Comparison of ENCODE assay signal across 28 cellular contexts in genomic region chr17:43013296-43013695, GRCh38. TPM values are rescaled to one million over a fixed set of nuclear protein-coding genes. Genes with fewer than 3 reads are reported as not detected.
DNase-seq lines count a peak whose midpoint lies in the region; ATAC-seq and TF ChIP-seq lines count a peak whose summit lies in the region.
"Had no signal": no experiment of that assay in that cellular context is flagged by ENCODE, and none has a peak within 500 bp of the region (broad histone marks: within the 10 kb centered on the region; RNA-seq: fewer than 3 reads in every experiment).

No MANE protein-coding gene starts in this region.

- H3K36me3 ChIP-seq in cardiac muscle cell (no peaks in the 10 kb centered on the region), stomach (peaks cover 28 to 66% (median 60%) of the 10 kb centered on the region in 4 donors), spleen (peaks cover 0 to 85% (median 31%) of the 10 kb centered on the region in 6 donors)
- H3K36me3 ChIP-seq: transverse colon had no signal

- ATAC-seq in right cardiac atrium = no peak
- no peak for ATAC-seq in HG02610 (IDR thresholded peaks at IDR 0.05; ENCODE audit: unreplicated experiment)
- ATAC-seq: activated CD4-positive, CD25-positive, alpha-beta regulatory T cell treated with anti-CD3 and anti-CD28 coated beads, Interleukin-2, amount 50 U/mL, for 24 hours; naive thymus-derived CD4-positive, alpha-beta T cell; stimulated activated naive CD8-positive, alpha-beta T cell treated with anti-CD3 and anti-CD28 coated beads, Interleukin-15, Interleukin-2, amounts not matched to agents 100 U/mL and 50 U/mL, for 24 hours had no signal

- H3K36me3 Mint-ChIP-seq in endothelial cell (ENCODE audit: low read depth, unreplicated experiment) = peaks cover 21% of the 10 kb centered on the region
- H3K36me3 Mint-ChIP-seq in neural crest cell (ENCODE audit: low read depth) = peaks cover 2% of the 10 kb centered on the region
- H3K36me3 Mint-ChIP-seq in type B pancreatic cell = peaks cover 11% of the 10 kb centered on the region

- H3K27me3 ChIP-seq in cardiac muscle cell = no peaks in the 10 kb centered on the region
- no peaks in the 10 kb centered on the region for H3K27me3 ChIP-seq in right cardiac atrium (ENCODE audit: control insufficient read depth, insufficient read depth)
- H3K27me3 ChIP-seq in stomach = no peaks in the 10 kb centered on the region
- no peaks in the 10 kb centered on the region for H3K27me3 ChIP-seq in spleen (replicated peaks in 1 of 7)
- H3K27me3 ChIP-seq: ascending aorta, dorsolateral prefrontal cortex, transverse colon had no signal

- H3K4me3 Mint-ChIP-seq in endothelial cell (ENCODE audit: unreplicated experiment) = no peak overlapping the region
- peak overlapping the region; percentile 27 for H3K4me3 Mint-ChIP-seq in neural crest cell
- no peak overlapping the region for H3K4me3 Mint-ChIP-seq in type B pancreatic cell
- H3K4me3 Mint-ChIP-seq: activated naive CD4-positive, alpha-beta T cell treated with anti-CD3 and anti-CD28 coated beads for 36 hours; activated T-cell treated with anti-CD3 and anti-CD28 coated beads, Interleukin-2, amount 50 U/mL, for 24 hours; central memory CD8-positive, alpha-beta T cell; naive thymus-derived CD4-positive, alpha-beta T cell had no signal

- H3K9me3 Mint-ChIP-seq in endothelial cell (ENCODE audit: unreplicated experiment) (no peaks in the 10 kb centered on the region), neural crest cell (no peaks in the 10 kb centered on the region), type B pancreatic cell (no peaks in the 10 kb centered on the region)
- H3K9me3 Mint-ChIP-seq: activated naive CD4-positive, alpha-beta T cell treated with anti-CD3 and anti-CD28 coated beads for 36 hours; activated T-cell treated with anti-CD3 and anti-CD28 coated beads, Interleukin-2, amount 50 U/mL, for 24 hours; central memory CD8-positive, alpha-beta T cell; naive thymus-derived CD4-positive, alpha-beta T cell had no signal

- no peak for TF ChIP-seq POLR2A in stomach (IDR thresholded peaks at IDR 0.05)
- TF ChIP-seq POLR2A in spleen (IDR thresholded peaks at IDR 0.05) = no peak

- intact Hi-C loops in right cardiac atrium (cut with DNase I) (no loop called here), stomach (cut with DNase I; ENCODE audit: low total_unique reads) (no loop called here), spleen (cut with DNase I; ENCODE audit: low total_unique reads) (no loop called here)

- TF ChIP-seq CTCF in cardiac muscle cell (IDR thresholded peaks at IDR 0.05; ENCODE audit: low read depth, low read length) (no peak), endothelial cell (IDR thresholded peaks at IDR 0.05; ENCODE audit: unreplicated experiment) (no peak), neural crest cell (conservative IDR thresholded peaks at IDR 0.05) (no peak), type B pancreatic cell (conservative IDR thresholded peaks at IDR 0.05) (no peak), stomach (IDR thresholded peaks at IDR 0.05) (no peak), spleen (IDR thresholded peaks at IDR 0.05 in 8 of 11, conservative IDR thresholded peaks at IDR 0.05 in 3 of 11) (no peak)

- H3K27ac Mint-ChIP-seq in endothelial cell (ENCODE audit: unreplicated experiment) (peak overlapping the region; percentile 51), neural crest cell (ENCODE audit: unreplicated experiment) (no peak overlapping the region), type B pancreatic cell (peak overlapping the region; percentile 23)
- H3K27ac Mint-ChIP-seq: activated naive CD4-positive, alpha-beta T cell treated with anti-CD3 and anti-CD28 coated beads for 36 hours; activated T-cell treated with anti-CD3 and anti-CD28 coated beads, Interleukin-2, amount 50 U/mL, for 24 hours had no signal

- H3K27me3 Mint-ChIP-seq in endothelial cell (ENCODE audit: unreplicated experiment) = peaks cover 16% of the 10 kb centered on the region
- H3K27me3 Mint-ChIP-seq in neural crest cell (ENCODE audit: low read depth) = no peaks in the 10 kb centered on the region
- H3K27me3 Mint-ChIP-seq in type B pancreatic cell = no peaks in the 10 kb centered on the region
- H3K27me3 Mint-ChIP-seq: activated T-cell treated with anti-CD3 and anti-CD28 coated beads, Interleukin-2, amount 50 U/mL, for 24 hours; central memory CD8-positive, alpha-beta T cell; naive thymus-derived CD4-positive, alpha-beta T cell had no signal

- peaks cover 29% of the 10 kb centered on the region for H3K4me1 Mint-ChIP-seq in endothelial cell (ENCODE audit: unreplicated experiment)
- peaks cover 29% of the 10 kb centered on the region for H3K4me1 Mint-ChIP-seq in neural crest cell
- peaks cover 20% of the 10 kb centered on the region for H3K4me1 Mint-ChIP-seq in type B pancreatic cell (ENCODE audit: unreplicated experiment)

- DNase-seq in cardiac muscle cell (ENCODE audit: low read depth in 1 of 2, low spot score in 1 of 2) (no peak), right cardiac atrium (no peak), endothelial cell (ENCODE audit: low spot score) (no peak), neural crest cell (ENCODE audit: low read depth, low spot score) (no peak), type B pancreatic cell (ENCODE audit: extremely low spot score, unreplicated experiment) (no peak), stomach (no peak), spleen (no peak)
- DNase-seq: activated CD8-positive, alpha-beta memory T cell treated with anti-CD3 and anti-CD28 coated beads for 24 hours; activated naive CD4-positive, alpha-beta T cell treated with anti-CD3 and anti-CD28 coated beads for 36 hours; activated T-cell treated with anti-CD3 and anti-CD28 coated beads, Interleukin-2, amount 50 U/mL, for 24 hours; dorsolateral prefrontal cortex; erythroblast; mesendoderm; naive thymus-derived CD4-positive, alpha-beta T cell; NCI-H1048; NCI-H2029; NCI-H226; NCI-H774; small intestine; stimulated activated naive CD8-positive, alpha-beta T cell treated with anti-CD3 and anti-CD28 coated beads, Interleukin-15, Interleukin-2, amounts not matched to agents 100 U/mL and 50 U/mL, for 24 hours; T1000; transverse colon had no signal

- peak overlapping the region; percentile 81 for H3K27ac ChIP-seq in cardiac muscle cell
- H3K27ac ChIP-seq in right cardiac atrium (ENCODE audit: low read length) = no peak overlapping the region
- peak overlapping the region in 2 of 5 donors; percentile 66 to 76 for H3K27ac ChIP-seq in stomach
- peak overlapping the region in 2 of 8 donors; percentile 72 to 75 for H3K27ac ChIP-seq in spleen
- H3K27ac ChIP-seq: prostate gland had no signal

- TF ChIP-seq EP300 in stomach (IDR thresholded peaks at IDR 0.05) = no peak

- no peak overlapping the region for H3K4me3 ChIP-seq in cardiac muscle cell
- H3K4me3 ChIP-seq in right cardiac atrium (ENCODE audit: low read length) = no peak overlapping the region
- H3K4me3 ChIP-seq in stomach = no peak overlapping the region
- no peak overlapping the region for H3K4me3 ChIP-seq in spleen
- H3K4me3 ChIP-seq: ascending aorta, dorsolateral prefrontal cortex, prostate gland, transverse colon had no signal

- H3K9me3 ChIP-seq in cardiac muscle cell (ENCODE audit: low read depth) (no peaks in the 10 kb centered on the region), right cardiac atrium (ENCODE audit: control insufficient read depth, low read length) (no peaks in the 10 kb centered on the region), stomach (no peaks in the 10 kb centered on the region), spleen (no peaks in the 10 kb centered on the region)
- H3K9me3 ChIP-seq: ascending aorta, prostate gland, transverse colon had no signal

- 69% methylated on average over 8 of the region's 8 CpGs for WGBS in right cardiac atrium
- WGBS in stomach, 5 donors = 80 to 92% (median 87%) methylated on average over 7 to 8 of the region's 8 CpGs
- 89 to 100% (median 92%) methylated on average over 1 to 8 of the region's 8 CpGs for WGBS in spleen, 5 donors

- H3K4me1 ChIP-seq in cardiac muscle cell (ENCODE audit: low read depth) = peaks cover 29% of the 10 kb centered on the region
- peaks cover 20% of the 10 kb centered on the region for H3K4me1 ChIP-seq in right cardiac atrium (ENCODE audit: control insufficient read depth, insufficient read depth, low read length)
- H3K4me1 ChIP-seq in stomach = peaks cover 30 to 82% (median 42%) of the 10 kb centered on the region in 4 donors
- peaks cover 22 to 93% (median 63%) of the 10 kb centered on the region in 6 donors for H3K4me1 ChIP-seq in spleen
- H3K4me1 ChIP-seq: ascending aorta, prostate gland had no signal

RNA-seq across cellular contexts. Expression of gene IFI35, which starts 6.7 kb away (rescaled TPM):
- total RNA-seq in cardiac muscle cell = 4.7 and 6.8 TPM in 2 replicates
- polyA plus RNA-seq in cardiac muscle cell = 8.7 and 9.4 TPM in 2 replicates
- 10 to 100 TPM; 15.1 to 20.3 (median 19.5) TPM for total RNA-seq in right cardiac atrium
- polyA plus RNA-seq in right cardiac atrium = 19.1 TPM
- total RNA-seq in endothelial cell (ENCODE audit: unreplicated experiment) = 4.2 TPM
- total RNA-seq in neural crest cell = 0.91 and 1.3 TPM in 2 replicates
- total RNA-seq in type B pancreatic cell (ENCODE audit: low replicate concordance) = 6.6 and 8.8 TPM in 2 replicates
- 100 to 1,000 TPM in 1 of 5 donors, 10 to 100 TPM in 2, 1 to 10 TPM in 2; 4.0 to 145 (median 19.5) TPM for total RNA-seq in stomach
- polyA plus RNA-seq in stomach = 10 to 100 TPM; 37.6 to 53.0 (median 46.4) TPM
- 10 to 100 TPM; 45.5 to 63.3 (median 51.9) TPM for total RNA-seq in spleen
- 10 to 100 TPM; 38.0 to 64.8 (median 40.6) TPM for polyA plus RNA-seq in spleen

RNA-seq across cellular contexts. Expression of gene VAT1, which starts 8.9 kb away (rescaled TPM):
- total RNA-seq in cardiac muscle cell = 264 and 312 TPM in 2 replicates
- 207 and 216 TPM in 2 replicates for polyA plus RNA-seq in cardiac muscle cell
- 100 to 1,000 TPM in 1 of 4 donors, 10 to 100 TPM in 3; 85.9 to 107 (median 93.7) TPM for total RNA-seq in right cardiac atrium
- 71.6 TPM for polyA plus RNA-seq in right cardiac atrium
- total RNA-seq in endothelial cell (ENCODE audit: unreplicated experiment) = 460 TPM
- total RNA-seq in neural crest cell = 112 and 115 TPM in 2 replicates
- total RNA-seq in type B pancreatic cell (ENCODE audit: low replicate concordance) = 167 and 274 TPM in 2 replicates
- total RNA-seq in stomach = 10 to 100 TPM in 4 of 5 donors, 1 to 10 TPM in 1; 8.2 to 71.7 (median 55.8) TPM
- polyA plus RNA-seq in stomach = 10 to 100 TPM; 26.5 to 73.6 (median 65.7) TPM
- total RNA-seq in spleen = 100 to 1,000 TPM in 1 of 7 donors, 10 to 100 TPM in 6; 55.4 to 144 (median 79.0) TPM
- 10 to 100 TPM; 20.3 to 64.5 (median 27.0) TPM for polyA plus RNA-seq in spleen

RNA-seq across cellular contexts. Expression of gene RND2, which starts 11.7 kb away (rescaled TPM):
- total RNA-seq in cardiac muscle cell (18.5 and 18.8 TPM in 2 replicates), right cardiac atrium (1 to 10 TPM; 2.9 to 5.3 (median 4.2) TPM), endothelial cell (ENCODE audit: unreplicated experiment) (5.9 TPM), neural crest cell (15.3 and 17.8 TPM in 2 replicates), type B pancreatic cell (ENCODE audit: low replicate concordance) (3.3 and 7.1 TPM in 2 replicates), stomach (1 to 10 TPM in 3 of 5 donors, under 1 TPM in 1, not detected in 1; 0.37 to 5.8 (median 2.1) TPM), spleen (under 1 TPM; 0.09 to 0.47 (median 0.32) TPM)
- polyA plus RNA-seq in cardiac muscle cell (19.9 and 23.1 TPM in 2 replicates), right cardiac atrium (3.2 TPM), stomach (1 to 10 TPM in 2 of 3 donors, under 1 TPM in 1; 0.50 to 1.2 (median 1.2) TPM), spleen (under 1 TPM; 0.11 to 0.42 (median 0.17) TPM)
- total RNA-seq: A172; activated naive CD4-positive, alpha-beta T cell treated with anti-CD3 and anti-CD28 coated beads for 36 hours had no signal

RNA-seq across cellular contexts. Expression of gene RPL27, which starts 15.1 kb away (rescaled TPM):
- total RNA-seq in cardiac muscle cell = 958 and 1,193 TPM in 2 replicates
- 906 and 971 TPM in 2 replicates for polyA plus RNA-seq in cardiac muscle cell
- 100 to 1,000 TPM; 651 to 877 (median 735) TPM for total RNA-seq in right cardiac atrium
- polyA plus RNA-seq in right cardiac atrium = 2,068 TPM
- total RNA-seq in endothelial cell (ENCODE audit: unreplicated experiment) = 1,237 TPM
- total RNA-seq in neural crest cell = 1,045 and 1,183 TPM in 2 replicates
- total RNA-seq in type B pancreatic cell (ENCODE audit: low replicate concordance) = 1,148 and 1,194 TPM in 2 replicates
- 1,000 to 10,000 TPM in 3 of 5 donors, 100 to 1,000 TPM in 2; 251 to 1,639 (median 1,099) TPM for total RNA-seq in stomach
- polyA plus RNA-seq in stomach = 1,000 to 10,000 TPM; 2,693 to 4,199 (median 4,058) TPM
- total RNA-seq in spleen = 1,000 to 10,000 TPM in 3 of 7 donors, 100 to 1,000 TPM in 4; 702 to 1,170 (median 925) TPM
- polyA plus RNA-seq in spleen = 1,000 to 10,000 TPM; 5,502 to 6,357 (median 5,985) TPM

RNA-seq across cellular contexts. Expression of gene RUNDC1, which starts 32.9 kb away (rescaled TPM):
- total RNA-seq in cardiac muscle cell = 20.5 and 28.8 TPM in 2 replicates
- polyA plus RNA-seq in cardiac muscle cell = 33.8 and 39.0 TPM in 2 replicates
- total RNA-seq in right cardiac atrium = 10 to 100 TPM in 3 of 4 donors, 1 to 10 TPM in 1; 9.8 to 14.4 (median 10.7) TPM
- 6.7 TPM for polyA plus RNA-seq in right cardiac atrium
- total RNA-seq in endothelial cell (ENCODE audit: unreplicated experiment) = 12.2 TPM
- 15.9 and 16.5 TPM in 2 replicates for total RNA-seq in neural crest cell
- 18.2 and 19.7 TPM in 2 replicates for total RNA-seq in type B pancreatic cell (ENCODE audit: low replicate concordance)
- 10 to 100 TPM; 12.9 to 51.6 (median 15.2) TPM for total RNA-seq in stomach
- 1 to 10 TPM; 5.8 to 7.1 (median 6.6) TPM for polyA plus RNA-seq in stomach
- 10 to 100 TPM; 17.1 to 27.9 (median 22.4) TPM for total RNA-seq in spleen
- 10 to 100 TPM in 1 of 3 donors, 1 to 10 TPM in 2; 6.7 to 10.5 (median 8.2) TPM for polyA plus RNA-seq in spleen
